10 cellular contexts compared by ENCODE assay signal in genomic region chr10:70144372-70145110, GRCh38. TPM values are rescaled to one million over a fixed set of nuclear protein-coding genes. Genes with fewer than 3 reads are reported as not detected.
A peak's percentile ranks its signal among the peaks of the same experiment; 100 is the strongest.
DNase-seq lines count a peak whose midpoint lies in the region; ATAC-seq and TF ChIP-seq lines count a peak whose summit lies in the region.
"Had no signal": no experiment of that assay in that cellular context is flagged by ENCODE, and none has a peak within 500 bp of the region (broad histone marks: within the 10 kb centered on the region; RNA-seq: fewer than 3 reads in every experiment).

No MANE protein-coding gene starts in this region.

- H3K9me3 Mint-ChIP-seq in activated naive CD8-positive, alpha-beta T cell (ENCODE audit: low read depth) = no peaks in the 10 kb centered on the region

- peaks cover 11% of the 10 kb centered on the region for H3K36me3 ChIP-seq in left ventricle myocardium inferior
- no peaks in the 10 kb centered on the region for H3K36me3 ChIP-seq in transverse colon

- no peak for ATAC-seq in Right ventricle myocardium inferior

- H3K9me3 ChIP-seq in left ventricle myocardium inferior (replicated peaks) (no peaks in the 10 kb centered on the region), transverse colon (no peaks in the 10 kb centered on the region)

- TF ChIP-seq CTCF in left ventricle myocardium inferior (IDR thresholded peaks at IDR 0.05; ENCODE audit: borderline replicate concordance) (no peak), lower leg skin (IDR thresholded peaks at IDR 0.05) (no peak), transverse colon (IDR thresholded peaks at IDR 0.05) (no peak)

- no peak for TF ChIP-seq EP300 in transverse colon (IDR thresholded peaks at IDR 0.05; ENCODE audit: low read depth)

- DNase-seq in left ventricle myocardium inferior = no peak
- DNase-seq in Right ventricle myocardium inferior (ENCODE audit: missing footprints) = no peak
- DNase-seq in lower leg skin (ENCODE audit: low spot score in 2 of 2) = peak; percentile 14 to 81
- no peak for DNase-seq in transverse colon
- no peak for DNase-seq in NCI-H1694 treated with DMSO at 0.1 percent for 48 hours (lab: John Stamatoyannopoulos, UW)
- DNase-seq in mucosa of gallbladder (ENCODE audit: low spot score) = no peak
- no peak for DNase-seq in stimulated activated naive CD4-positive, alpha-beta T cell treated with Interleukin-2 at 50 U/mL for 16 hours (lab: John Stamatoyannopoulos, UW)
- DNase-seq: NCI-H1092 treated with DMSO at 0.1 percent for 48 hours; stimulated activated CD4-positive, alpha-beta T cell treated with anti-CD3 and anti-CD28 coated beads, Interleukin-4, amount 100 ng/mL, for 4 hours had no signal

- peak overlapping the region; percentile 66 for H3K27ac Mint-ChIP-seq in activated naive CD8-positive, alpha-beta T cell

- in situ Hi-C loops in transverse colon (cut with MboI; ENCODE audit: low pct_ligation_motif_present in 1 of 4, low pct_unique_long_range_greater_than_20kb in 1 of 4, low sequenced_read_pairs in 3 of 4) = no loop called here

- peaks cover 47% of the 10 kb centered on the region for H3K4me1 Mint-ChIP-seq in activated naive CD8-positive, alpha-beta T cell (ENCODE audit: low read depth)

- no peaks in the 10 kb centered on the region for H3K27me3 Mint-ChIP-seq in activated naive CD8-positive, alpha-beta T cell

- intact Hi-C loops in left ventricle myocardium inferior (cut with micrococcal nuclease) = no loop called here
- intact Hi-C loops in Right ventricle myocardium inferior (cut with DNase I) = no loop called here
- intact Hi-C loops in lower leg skin (cut with DNase I; ENCODE audit: low total_unique reads) = no loop called here
- intact Hi-C loops in transverse colon (cut with DNase I; ENCODE audit: low total_unique reads) = loop anchor here (5.0 kb wide), 1 partner anchor 967 kb away; no protein-coding TSS in a partner anchor

- 67 to 72% methylated on average over 18 of the region's 18 CpGs for WGBS in lower leg skin, 2 donors
- 82 to 88% methylated on average over 5 to 18 of the region's 18 CpGs for WGBS in transverse colon (ENCODE audit: low coverage in 1 of 2), 2 donors

- peak overlapping the region; percentile 89 for H3K4me3 Mint-ChIP-seq in activated naive CD8-positive, alpha-beta T cell

- H3K36me3 Mint-ChIP-seq in activated naive CD8-positive, alpha-beta T cell = peaks cover 6% of the 10 kb centered on the region

- H3K27me3 ChIP-seq in left ventricle myocardium inferior (ENCODE audit: low read depth) (no peaks in the 10 kb centered on the region), transverse colon (no peaks in the 10 kb centered on the region)

- H3K4me3 ChIP-seq in left ventricle myocardium inferior (peak overlapping the region; percentile 80), lower leg skin (ENCODE audit: low read depth, poor library complexity, severe bottlenecking) (no peak overlapping the region), transverse colon (peak overlapping the region in 2 of 4 donors; percentile 74 to 78)

- no peak for TF ChIP-seq POLR2A in lower leg skin (IDR thresholded peaks at IDR 0.05)
- TF ChIP-seq POLR2A in transverse colon (IDR thresholded peaks at IDR 0.05) = no peak

- H3K4me1 ChIP-seq in left ventricle myocardium inferior (peaks cover 40% of the 10 kb centered on the region), transverse colon (peaks cover 13 to 19% (median 17%) of the 10 kb centered on the region in 4 donors)

- no peak overlapping the region for H3K27ac ChIP-seq in left ventricle myocardium inferior (replicated peaks)
- H3K27ac ChIP-seq in transverse colon = peak overlapping the region; percentile 93 to 99 (median 98)

RNA-seq across cellular contexts. Expression of gene TYSND1, which starts 2.0 kb away (rescaled TPM):
- total RNA-seq in left ventricle myocardium inferior (6.4 TPM), Right ventricle myocardium inferior (6.2 TPM), lower leg skin (10 to 100 TPM; 39.8 to 47.4 (median 45.4) TPM), transverse colon (10 to 100 TPM; 18.6 to 48.8 (median 21.9) TPM), mucosa of gallbladder (21.4 TPM)

RNA-seq across cellular contexts. Expression of gene AIFM2, which starts 11.9 kb away (rescaled TPM):
- 16.8 TPM for total RNA-seq in left ventricle myocardium inferior
- 20.2 TPM for total RNA-seq in Right ventricle myocardium inferior
- 1 to 10 TPM; 6.3 to 8.2 (median 7.0) TPM for total RNA-seq in lower leg skin
- total RNA-seq in transverse colon = 10 to 100 TPM in 3 of 4 donors, 1 to 10 TPM in 1; 3.8 to 27.0 (median 23.9) TPM
- 12.2 TPM for total RNA-seq in mucosa of gallbladder

RNA-seq across cellular contexts. Expression of gene SAR1A, which starts 25.8 kb away (rescaled TPM):
- 84.6 TPM for total RNA-seq in left ventricle myocardium inferior
- 86.0 TPM for total RNA-seq in Right ventricle myocardium inferior
- total RNA-seq in lower leg skin = 10 to 100 TPM; 36.7 to 59.2 (median 45.1) TPM
- total RNA-seq in transverse colon = 10 to 100 TPM; 35.2 to 93.9 (median 51.3) TPM
- total RNA-seq in mucosa of gallbladder = 106 TPM

Comparison
In these comparisons a context has a peak if more than half of its experiments do, and no peak if none do; other contexts are left out.
1. DNase-seq: peak in lower leg skin (2 of 2); none in left ventricle myocardium inferior (single experiment), Right ventricle myocardium inferior (single experiment), transverse colon (single experiment), NCI-H1694 treated with DMSO at 0.1 percent for 48 hours (single experiment), mucosa of gallbladder (single experiment) and stimulated activated naive CD4-positive, alpha-beta T cell treated with Interleukin-2 at 50 U/mL for 16 hours (single experiment).